In the genomic region with DNA sequence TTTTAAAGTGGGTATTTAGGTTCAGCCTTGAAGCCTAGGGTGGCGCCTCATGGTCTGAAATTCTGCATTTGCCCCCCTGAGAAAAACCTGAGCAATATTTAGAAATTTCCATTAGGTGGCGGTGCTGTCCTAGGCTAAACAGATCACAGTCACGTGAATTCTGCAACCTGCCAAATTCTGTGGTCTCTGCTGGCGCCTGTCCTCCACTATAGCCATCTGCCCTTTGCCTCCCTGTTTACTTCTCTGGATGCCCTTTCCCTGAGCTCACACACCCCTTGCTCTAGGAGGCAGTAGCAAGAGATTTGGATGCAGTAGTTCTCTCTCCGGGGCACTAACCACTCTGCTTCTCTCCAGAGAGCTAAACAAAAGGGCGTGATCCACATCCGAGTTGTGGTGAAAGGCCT, we compare ENCODE assay signal across 9 cellular contexts. TPM values are rescaled to one million over a fixed set of nuclear protein-coding genes. Genes with fewer than 3 reads are reported as not detected.
A peak's percentile ranks its signal among the peaks of the same experiment; 100 is the strongest.
DNase-seq lines count a peak whose midpoint lies in the region; ATAC-seq, FAIRE-seq and TF ChIP-seq lines count a peak whose summit lies in the region.
"Had no signal": no experiment of that assay in that cellular context is flagged by ENCODE, and none has a peak within 500 bp of the region (broad histone marks: within the 10 kb centered on the region; RNA-seq: fewer than 3 reads in every experiment).

No MANE protein-coding gene starts in this region.

- no peaks in the 10 kb centered on the region for H3K4me1 Mint-ChIP-seq in immature natural killer cell

- no peaks in the 10 kb centered on the region for H3K9me3 Mint-ChIP-seq in immature natural killer cell

- H3K27ac ChIP-seq in A549 (no peak overlapping the region), ovary (peak overlapping the region in 1 of 2 donors; percentile 12)

- FAIRE-seq in A549 (lab: Jason Lieb, UNC), result no peak
- FAIRE-seq: endometrium had no signal

- intact Hi-C loops in ovary (cut with DNase I), result loop anchor here in 1 of 4 donors (10.0 kb wide), 1 partner anchor 358 kb away; no protein-coding TSS in a partner anchor

- H3K4me1 ChIP-seq in A549, result no peaks in the 10 kb centered on the region
- H3K4me1 ChIP-seq in ovary (ENCODE audit: insufficient read depth), result no peaks in the 10 kb centered on the region

- DNase-seq in A549 (ENCODE audit: low read depth in 1 of 2, low spot score in 1 of 2) (peak; percentile 48 to 68), GM03348 (ENCODE audit: low spot score) (peak; percentile 60), M059J (ENCODE audit: low read depth) (peak; percentile 34), SW480 (ENCODE audit: low spot score) (peak; percentile 55), fibroblast of the aortic adventitia (ENCODE audit: low read depth) (peak; percentile 74), ovary (peak; percentile 35 to 48 (median 41)), immature natural killer cell (no peak)

- H3K4me2 ChIP-seq in A549, result no peak overlapping the region

- H3K9me3 ChIP-seq in A549, result no peaks in the 10 kb centered on the region
- no peaks in the 10 kb centered on the region for H3K9me3 ChIP-seq in ovary

- POLR2A ChIA-PET in A549 (lab: Yijun Ruan, JAX), result no interaction called here

- peaks cover 0 to 2% (median 0%) of the 10 kb centered on the region in 3 donors for H3K27me3 Mint-ChIP-seq in immature natural killer cell (ENCODE audit: low read depth in 3 of 3)

- TF ChIP-seq POLR2A in A549 (IDR thresholded peaks at IDR 0.05; ENCODE audit: low read length), result no peak
- no peak for TF ChIP-seq POLR2A in ovary (IDR thresholded peaks at IDR 0.05)

- no peaks in the 10 kb centered on the region for H3K27me3 ChIP-seq in ovary

- CTCF ChIA-PET in A549 (lab: Yijun Ruan, JAX), result interaction anchor here (0.7 to 3.3 kb wide), 23 partner anchors 8 to 424 kb away, joined by 3 to 21 read pairs (median 4); a partner anchor contains a TSS

- WGBS in A549 (ENCODE audit: missing lambda C conversion rate), result 57% methylated on average over 7 of the region's 7 CpGs
- WGBS in ovary, 3 donors, result 31 to 42% (median 35%) methylated on average over 7 of the region's 7 CpGs

- no peaks in the 10 kb centered on the region for H3K36me3 ChIP-seq in ovary

- TF ChIP-seq EP300 in A549 (IDR thresholded peaks at IDR 0.05) (no peak), ovary (IDR thresholded peaks at IDR 0.05) (no peak)

- H3K4me3 Mint-ChIP-seq in immature natural killer cell, result no peak overlapping the region

- H3K36me3 Mint-ChIP-seq in immature natural killer cell, result peaks cover 5 to 27% (median 9%) of the 10 kb centered on the region in 3 donors

- H3K4me3 ChIP-seq in A549 (no peak overlapping the region), fibroblast of the aortic adventitia (ENCODE audit: low read depth, low read length) (no peak overlapping the region), ovary (no peak overlapping the region)

- TF ChIP-seq CTCF in A549 (IDR thresholded peaks at IDR 0.05) (peak; percentile 78), fibroblast of the aortic adventitia (IDR thresholded peaks at IDR 0.05; ENCODE audit: insufficient read depth, low read length) (peak; percentile 64), ovary (IDR thresholded peaks at IDR 0.05) (peak; percentile 25 to 60 (median 33))

- TF ChIP-seq RAD21 in A549 (conservative IDR thresholded peaks at IDR 0.05 in 1 of 2, IDR thresholded peaks at IDR 0.05 in 1 of 2), result peak; percentile 84 to 85

- ATAC-seq in A549 (peak; percentile 24 to 75; a peak in 4 of 6 replicates), GM21529 (IDR thresholded peaks at IDR 0.05; ENCODE audit: unreplicated experiment) (no peak)

- H3K27ac Mint-ChIP-seq in immature natural killer cell, result peak overlapping the region in 1 of 6 donors; percentile 65

TF ChIP-seq in A549, 52 proteins besides CTCF, POLR2A, EP300 and RAD21 (continues in another document):
- TF ChIP-seq BHLHE40 (IDR thresholded peaks at IDR 0.05; ENCODE audit: low read depth, low read length), result peak; percentile 83
- TF ChIP-seq KDM1A (IDR thresholded peaks at IDR 0.05; ENCODE audit: low read depth), result no peak
- no peak for TF ChIP-seq HOXB5 (CRISPR knock-in tag; IDR thresholded peaks at IDR 0.05)
- TF ChIP-seq, protein P1, sequence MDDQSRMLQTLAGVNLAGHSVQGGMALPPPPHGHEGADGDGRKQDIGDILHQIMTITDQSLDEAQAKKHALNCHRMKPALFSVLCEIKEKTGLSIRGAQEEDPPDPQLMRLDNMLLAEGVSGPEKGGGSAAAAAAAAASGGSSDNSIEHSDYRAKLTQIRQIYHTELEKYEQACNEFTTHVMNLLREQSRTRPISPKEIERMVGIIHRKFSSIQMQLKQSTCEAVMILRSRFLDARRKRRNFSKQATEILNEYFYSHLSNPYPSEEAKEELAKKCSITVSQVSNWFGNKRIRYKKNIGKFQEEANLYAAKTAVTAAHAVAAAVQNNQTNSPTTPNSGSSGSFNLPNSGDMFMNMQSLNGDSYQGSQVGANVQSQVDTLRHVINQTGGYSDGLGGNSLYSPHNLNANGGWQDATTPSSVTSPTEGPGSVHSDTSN (IDR thresholded peaks at IDR 0.05), result no peak
- no peak for TF ChIP-seq CBX2 (IDR thresholded peaks at IDR 0.05; ENCODE audit: borderline replicate concordance, low read depth)
- TF ChIP-seq, protein P2, sequence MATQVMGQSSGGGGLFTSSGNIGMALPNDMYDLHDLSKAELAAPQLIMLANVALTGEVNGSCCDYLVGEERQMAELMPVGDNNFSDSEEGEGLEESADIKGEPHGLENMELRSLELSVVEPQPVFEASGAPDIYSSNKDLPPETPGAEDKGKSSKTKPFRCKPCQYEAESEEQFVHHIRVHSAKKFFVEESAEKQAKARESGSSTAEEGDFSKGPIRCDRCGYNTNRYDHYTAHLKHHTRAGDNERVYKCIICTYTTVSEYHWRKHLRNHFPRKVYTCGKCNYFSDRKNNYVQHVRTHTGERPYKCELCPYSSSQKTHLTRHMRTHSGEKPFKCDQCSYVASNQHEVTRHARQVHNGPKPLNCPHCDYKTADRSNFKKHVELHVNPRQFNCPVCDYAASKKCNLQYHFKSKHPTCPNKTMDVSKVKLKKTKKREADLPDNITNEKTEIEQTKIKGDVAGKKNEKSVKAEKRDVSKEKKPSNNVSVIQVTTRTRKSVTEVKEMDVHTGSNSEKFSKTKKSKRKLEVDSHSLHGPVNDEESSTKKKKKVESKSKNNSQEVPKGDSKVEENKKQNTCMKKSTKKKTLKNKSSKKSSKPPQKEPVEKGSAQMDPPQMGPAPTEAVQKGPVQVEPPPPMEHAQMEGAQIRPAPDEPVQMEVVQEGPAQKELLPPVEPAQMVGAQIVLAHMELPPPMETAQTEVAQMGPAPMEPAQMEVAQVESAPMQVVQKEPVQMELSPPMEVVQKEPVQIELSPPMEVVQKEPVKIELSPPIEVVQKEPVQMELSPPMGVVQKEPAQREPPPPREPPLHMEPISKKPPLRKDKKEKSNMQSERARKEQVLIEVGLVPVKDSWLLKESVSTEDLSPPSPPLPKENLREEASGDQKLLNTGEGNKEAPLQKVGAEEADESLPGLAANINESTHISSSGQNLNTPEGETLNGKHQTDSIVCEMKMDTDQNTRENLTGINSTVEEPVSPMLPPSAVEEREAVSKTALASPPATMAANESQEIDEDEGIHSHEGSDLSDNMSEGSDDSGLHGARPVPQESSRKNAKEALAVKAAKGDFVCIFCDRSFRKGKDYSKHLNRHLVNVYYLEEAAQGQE (IDR thresholded peaks at IDR 0.05), result no peak
- TF ChIP-seq RNF2 (IDR thresholded peaks at IDR 0.05; ENCODE audit: borderline replicate concordance, low read depth), result no peak
- no peak for TF ChIP-seq RFX5 (IDR thresholded peaks at IDR 0.05)
- TF ChIP-seq, protein P3, sequence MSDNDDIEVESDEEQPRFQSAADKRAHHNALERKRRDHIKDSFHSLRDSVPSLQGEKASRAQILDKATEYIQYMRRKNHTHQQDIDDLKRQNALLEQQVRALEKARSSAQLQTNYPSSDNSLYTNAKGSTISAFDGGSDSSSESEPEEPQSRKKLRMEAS (IDR thresholded peaks at IDR 0.05), result peak; percentile 11; the same call in 1 of the 2 replicates
- TF ChIP-seq NPAS2 (CRISPR knock-in tag; IDR thresholded peaks at IDR 0.05; ENCODE audit: borderline replicate concordance), result no peak
- no peak for TF ChIP-seq ESRRA (IDR thresholded peaks at IDR 0.05; ENCODE audit: borderline replicate concordance, low read length)
- no peak for TF ChIP-seq MAFK (IDR thresholded peaks at IDR 0.05; ENCODE audit: partially characterized antibody)
- TF ChIP-seq JUNB (IDR thresholded peaks at IDR 0.05), result no peak
- peak; percentile 67 for TF ChIP-seq SMC3 (IDR thresholded peaks at IDR 0.05)
- no peak for TF ChIP-seq CBX8 (IDR thresholded peaks at IDR 0.05)
- TF ChIP-seq, protein P4, sequence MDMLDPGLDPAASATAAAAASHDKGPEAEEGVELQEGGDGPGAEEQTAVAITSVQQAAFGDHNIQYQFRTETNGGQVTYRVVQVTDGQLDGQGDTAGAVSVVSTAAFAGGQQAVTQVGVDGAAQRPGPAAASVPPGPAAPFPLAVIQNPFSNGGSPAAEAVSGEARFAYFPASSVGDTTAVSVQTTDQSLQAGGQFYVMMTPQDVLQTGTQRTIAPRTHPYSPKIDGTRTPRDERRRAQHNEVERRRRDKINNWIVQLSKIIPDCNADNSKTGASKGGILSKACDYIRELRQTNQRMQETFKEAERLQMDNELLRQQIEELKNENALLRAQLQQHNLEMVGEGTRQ (IDR thresholded peaks at IDR 0.05), result 0 out of 2 replicates have a peak, but pooled peaks have one; percentile 17

RNA-seq across cellular contexts. Expression of a gene that starts 9.1 kb away (rescaled TPM):
- polyA plus RNA-seq in A549 (2011; rRNA removed) (99.0 and 102 TPM in 2 replicates), A549 (2017; fragmentation: RNase III; extraction: RNeasy Plus Mini Kit Qiagen cat#74134 plus additional on column Dnase treatment) (122 to 129 TPM (median 123 TPM) in 3 replicates), ovary (10 to 100 TPM; 21.7 to 32.4 TPM), immature natural killer cell (10 to 100 TPM; 82.3 to 90.8 (median 82.6) TPM)
- polyA plus RNA-seq in A549 (2012; cell fraction: cytosol; rRNA removed), result 210 and 263 TPM in 2 replicates
- 94.1 and 111 TPM in 2 replicates for polyA plus RNA-seq in A549 (2012; cell fraction: nucleus; rRNA removed)
- polyA minus RNA-seq in A549 (2011; rRNA and poly(A)+ RNA removed), result 35.6 and 44.3 TPM in 2 replicates
- total RNA-seq in M059J (2014; rRNA removed; shearing (Covaris generic)), result 49.3 and 69.0 TPM in 2 replicates
- total RNA-seq in fibroblast of the aortic adventitia (ENCODE audit: low replicate concordance) (16.1 and 28.8 TPM in 2 replicates), ovary (10 to 100 TPM in 6 of 7 donors, 1 to 10 TPM in 1; 8.3 to 26.9 (median 21.4) TPM)

RNA-seq across cellular contexts. Expression of a gene that starts 9.4 kb away (rescaled TPM):
- 66.9 and 76.1 TPM in 2 replicates for polyA plus RNA-seq in A549 (2011; rRNA removed)
- polyA plus RNA-seq in A549 (2012; cell fraction: cytosol; rRNA removed), result 72.2 and 72.9 TPM in 2 replicates
- 31.9 and 40.3 TPM in 2 replicates for polyA plus RNA-seq in A549 (2012; cell fraction: nucleus; rRNA removed)
- polyA plus RNA-seq in A549 (2017; fragmentation: RNase III; extraction: RNeasy Plus Mini Kit Qiagen cat#74134 plus additional on column Dnase treatment), result 54.9 to 61.1 TPM (median 57.7 TPM) in 3 replicates
- 16.9 and 17.0 TPM in 2 replicates for polyA minus RNA-seq in A549 (2011; rRNA and poly(A)+ RNA removed)
- 19.8 and 29.2 TPM in 2 replicates for total RNA-seq in M059J (2014; rRNA removed; shearing (Covaris generic))
- total RNA-seq in fibroblast of the aortic adventitia (ENCODE audit: low replicate concordance), result 8.5 and 16.4 TPM in 2 replicates
- total RNA-seq in ovary, result 10 to 100 TPM; 12.1 to 22.4 (median 19.5) TPM
- 10 to 100 TPM; 23.0 to 33.7 TPM for polyA plus RNA-seq in ovary
- polyA plus RNA-seq in immature natural killer cell, result 10 to 100 TPM; 37.8 to 45.8 (median 45.7) TPM

Comparison
In these comparisons a context has a peak if more than half of its experiments do, and no peak if none do; other contexts are left out.
1. DNase-seq: peak in A549 (2 of 2), GM03348 (single experiment), M059J (single experiment), SW480 (single experiment), fibroblast of the aortic adventitia (single experiment) and ovary (5 of 5); none in immature natural killer cell (0 of 3).
2. Peak in every context shown above with its lines, with median percentiles within 50 percentile points of each other: CTCF ChIP-seq.